Comparison of ENCODE assay signal across 9 cellular contexts in the genomic region with DNA sequence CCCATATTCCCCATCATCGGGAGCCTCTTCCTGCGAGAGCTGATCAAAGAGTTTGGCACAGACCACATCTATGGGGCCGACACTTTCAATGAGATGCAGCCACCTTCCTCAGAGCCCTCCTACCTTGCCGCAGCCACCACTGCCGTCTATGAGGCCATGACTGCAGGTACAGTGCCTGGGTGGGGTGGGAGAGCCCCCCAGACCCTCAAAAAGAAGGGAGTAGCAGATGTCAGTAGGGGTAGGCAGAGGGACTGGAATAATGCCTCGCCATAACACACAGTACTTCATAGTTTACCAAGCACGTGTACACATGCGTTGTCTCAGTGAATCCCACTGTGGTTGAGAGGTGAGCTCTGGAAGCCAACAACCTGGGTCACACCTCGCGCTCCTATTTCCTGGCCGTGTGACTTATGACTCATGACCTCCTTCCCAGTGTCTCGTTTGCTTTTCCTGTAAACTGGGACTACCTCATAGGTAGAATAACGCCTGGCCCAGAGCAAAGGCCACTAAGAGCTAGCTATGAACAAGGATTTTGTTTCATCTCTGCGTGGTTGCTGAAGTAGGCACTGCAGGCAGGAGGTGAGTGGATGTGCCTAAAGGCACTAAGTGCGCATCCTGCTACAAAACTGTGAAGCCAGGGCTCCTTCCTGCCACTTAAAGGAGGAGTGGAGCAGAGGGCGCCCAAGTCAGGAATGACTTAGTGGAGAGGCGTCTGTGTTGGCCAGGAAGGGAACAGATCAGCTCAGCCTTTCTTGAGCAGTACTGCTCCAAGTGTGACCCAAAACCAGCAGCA. TPM values are rescaled to one million over a fixed set of nuclear protein-coding genes. Genes with fewer than 3 reads are reported as not detected.
DNase-seq lines count a peak whose midpoint lies in the region; ATAC-seq and TF ChIP-seq lines count a peak whose summit lies in the region.
"Had no signal": no experiment of that assay in that cellular context is flagged by ENCODE, and none has a peak within 500 bp of the region (broad histone marks: within the 10 kb centered on the region; RNA-seq: fewer than 3 reads in every experiment).

No MANE protein-coding gene starts in this region.

- H3K27ac ChIP-seq in RWPE2 (ENCODE audit: poor library complexity, severe bottlenecking), result peak overlapping the region; percentile 40
- no peak overlapping the region for H3K27ac ChIP-seq in osteoblast (ENCODE audit: low read depth, low read length)

- peaks cover 20% of the 10 kb centered on the region in 2 donors for H3K4me1 Mint-ChIP-seq in effector memory CD8-positive, alpha-beta T cell (ENCODE audit: low read depth in 2 of 2)

- peak; percentile 37 for DNase-seq in activated T-cell treated with anti-CD3 and anti-CD28 coated beads, Interleukin-2, amount 50 U/mL, for 1 hour
- no peak for DNase-seq in activated T-cell treated with anti-CD3 and anti-CD28 coated beads, Interleukin-2, amount 50 U/mL, for 48 hours
- DNase-seq in RWPE2 (ENCODE audit: low spot score) (no peak), osteoblast (ENCODE audit: insufficient read length, low spot score, missing footprints) (peak; percentile 29)
- no peak for DNase-seq in effector memory CD8-positive, alpha-beta T cell
- no peak for DNase-seq in NK-92 treated with Interleukin-12 subunit alpha and Interleukin-12 subunit beta, amount 100 ng/mL, for 24 hours (lab: John Stamatoyannopoulos, UW)
- no peak for DNase-seq in stimulated activated CD4-positive, alpha-beta T cell treated with anti-CD3 and anti-CD28 coated beads, Interleukin-2, amount 100 ng/mL, for 24 hours
- DNase-seq: NCI-H510A treated with DMSO at 0.1 percent for 48 hours had no signal

- ATAC-seq in RWPE2 (ENCODE audit: low read depth) (peak; percentile 28), GM19455 (IDR thresholded peaks at IDR 0.05; ENCODE audit: unreplicated experiment) (no peak)
- peak; percentile 21 for ATAC-seq in effector memory CD8-positive, alpha-beta T cell (replicated peaks)

- no peaks in the 10 kb centered on the region for H3K9me3 Mint-ChIP-seq in effector memory CD8-positive, alpha-beta T cell

- H3K36me3 Mint-ChIP-seq in effector memory CD8-positive, alpha-beta T cell (ENCODE audit: insufficient read depth), result peaks cover 6% of the 10 kb centered on the region

- H3K27me3 ChIP-seq in RWPE2 (ENCODE audit: insufficient read depth, poor library complexity, severe bottlenecking) (no peaks in the 10 kb centered on the region), osteoblast (ENCODE audit: insufficient read depth, low read length) (no peaks in the 10 kb centered on the region)

- no peak for TF ChIP-seq CTCF in RWPE2 (IDR thresholded peaks at IDR 0.05; ENCODE audit: poor library complexity, severe bottlenecking)
- TF ChIP-seq CTCF in osteoblast (IDR thresholded peaks at IDR 0.05; ENCODE audit: extremely low read depth, low read depth, low read length), result no peak

- H3K27ac Mint-ChIP-seq in effector memory CD8-positive, alpha-beta T cell, result peak overlapping the region; percentile 39 to 62

- peaks cover 9% of the 10 kb centered on the region for H3K36me3 ChIP-seq in RWPE2 (ENCODE audit: low read depth)
- H3K36me3 ChIP-seq in osteoblast (ENCODE audit: insufficient read depth, low read length), result peaks cover 45% of the 10 kb centered on the region

- H3K4me1 ChIP-seq in RWPE2 (ENCODE audit: insufficient read depth, poor library complexity, severe bottlenecking), result peaks cover 6% of the 10 kb centered on the region
- H3K4me1 ChIP-seq in osteoblast (ENCODE audit: insufficient read depth, low read length), result peaks cover 8% of the 10 kb centered on the region

- no peak overlapping the region for H2AFZ ChIP-seq in osteoblast (ENCODE audit: low read length)

- no peak overlapping the region for H3K4me2 ChIP-seq in osteoblast (ENCODE audit: insufficient read depth, low read length)

- H3K4me3 Mint-ChIP-seq in effector memory CD8-positive, alpha-beta T cell, result peak overlapping the region in 1 of 2 donors; percentile 30

- H3K79me2 ChIP-seq in osteoblast (ENCODE audit: insufficient read depth, low read length), result peaks cover 23% of the 10 kb centered on the region

- H4K20me1 ChIP-seq in osteoblast (ENCODE audit: insufficient read depth, low read length), result peaks cover 10% of the 10 kb centered on the region

- H3K9me3 ChIP-seq in RWPE2 (ENCODE audit: severe bottlenecking), result no peaks in the 10 kb centered on the region
- no peaks in the 10 kb centered on the region for H3K9me3 ChIP-seq in osteoblast (ENCODE audit: low read depth, low read length)

- H3K27me3 Mint-ChIP-seq in effector memory CD8-positive, alpha-beta T cell, result no peaks in the 10 kb centered on the region

- H3K4me3 ChIP-seq in RWPE2 (ENCODE audit: severe bottlenecking) (no peak overlapping the region), osteoblast (ENCODE audit: insufficient read depth, low read length) (no peak overlapping the region)

RNA-seq across cellular contexts. Expression of gene NAGLU, which starts 5.2 kb away (rescaled TPM):
- 91.6 and 99.0 TPM in 2 replicates for total RNA-seq in osteoblast

RNA-seq across cellular contexts. Expression of gene HSD17B1, which starts 11.5 kb away (rescaled TPM):
- 1.1 and 1.5 TPM in 2 replicates for total RNA-seq in osteoblast

RNA-seq across cellular contexts. Expression of gene COASY, which starts 20.7 kb away (rescaled TPM):
- total RNA-seq in osteoblast, result 13.0 and 13.4 TPM in 2 replicates

RNA-seq across cellular contexts. Expression of gene MLX, which starts 25.7 kb away (rescaled TPM):
- 43.4 and 44.8 TPM in 2 replicates for total RNA-seq in osteoblast

RNA-seq across cellular contexts. Expression of gene PSMC3IP, which starts 36.3 kb away (rescaled TPM):
- total RNA-seq in osteoblast, result 1.8 TPM in 2 replicates

Comparison
In these comparisons a context has a peak if more than half of its experiments do, and no peak if none do; other contexts are left out.
1. DNase-seq: peak in activated T-cell treated with anti-CD3 and anti-CD28 coated beads, Interleukin-2, amount 50 U/mL, for 1 hour (single experiment) and osteoblast (single experiment); none in activated T-cell treated with anti-CD3 and anti-CD28 coated beads, Interleukin-2, amount 50 U/mL, for 48 hours (0 of 2), RWPE2 (single experiment), effector memory CD8-positive, alpha-beta T cell (0 of 3), NK-92 treated with Interleukin-12 subunit alpha and Interleukin-12 subunit beta, amount 100 ng/mL, for 24 hours (single experiment) and stimulated activated CD4-positive, alpha-beta T cell treated with anti-CD3 and anti-CD28 coated beads, Interleukin-2, amount 100 ng/mL, for 24 hours (0 of 2).